9 cellular contexts compared by ENCODE assay signal in the genomic region with DNA sequence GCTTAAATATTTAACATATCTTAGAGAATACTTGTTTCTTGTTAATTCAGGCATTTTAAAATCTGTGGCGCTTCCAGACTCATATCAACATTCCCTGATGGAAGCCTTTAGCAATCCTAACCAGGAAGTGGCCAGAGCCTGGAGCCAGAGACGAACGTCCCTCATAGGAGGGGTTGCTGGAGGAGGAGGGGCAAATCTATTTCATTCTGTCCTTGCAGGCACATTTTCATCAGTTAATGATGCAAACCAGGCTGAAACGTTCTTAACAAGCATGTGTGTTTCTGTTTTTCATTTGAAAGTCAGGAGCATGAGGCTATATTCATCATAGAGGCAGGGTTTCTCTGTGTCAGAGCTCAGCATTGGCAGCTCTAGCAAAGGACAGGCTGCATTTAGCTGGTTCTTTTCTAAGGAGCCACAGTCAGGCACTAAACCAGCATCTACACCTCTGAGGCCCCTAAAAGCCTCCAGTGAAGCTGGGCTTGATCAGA. TPM values are rescaled to one million over a fixed set of nuclear protein-coding genes. Genes with fewer than 3 reads are reported as not detected.
DNase-seq lines count a peak whose midpoint lies in the region; ATAC-seq and TF ChIP-seq lines count a peak whose summit lies in the region.
"Had no signal": no experiment of that assay in that cellular context is flagged by ENCODE, and none has a peak within 500 bp of the region (broad histone marks: within the 10 kb centered on the region; RNA-seq: fewer than 3 reads in every experiment).

No MANE protein-coding gene starts in this region.

- 22 to 38% methylated on average over 4 of the region's 4 CpGs for WGBS in lung, 2 donors

- TF ChIP-seq CTCF in coronary artery (IDR thresholded peaks at IDR 0.05) (no peak), lung (IDR thresholded peaks at IDR 0.05; ENCODE audit: control extremely low read depth, extremely low read depth) (no peak), upper lobe of right lung (IDR thresholded peaks at IDR 0.05) (no peak)

- intact Hi-C loops in upper lobe of right lung (cut with DNase I) = no loop called here

- H3K27ac ChIP-seq in coronary artery (peak overlapping the region; percentile 81 to 92), lung (ENCODE audit: low read depth in 1 of 2, low read length in 1 of 2) (peak overlapping the region in 1 of 2 donors; percentile 78), upper lobe of right lung (peak overlapping the region; percentile 71)
- H3K27ac ChIP-seq: 22Rv1 had no signal

- peak; percentile 66 for ATAC-seq in lung (ENCODE audit: insufficient read depth, low FRiP score)
- ATAC-seq in upper lobe of right lung = peak; percentile 75
- no peak for ATAC-seq in GM21576 (IDR thresholded peaks at IDR 0.05; ENCODE audit: unreplicated experiment)

- H3K27me3 ChIP-seq in lung (ENCODE audit: control insufficient read depth, insufficient read depth) (no peaks in the 10 kb centered on the region), upper lobe of right lung (no peaks in the 10 kb centered on the region)

- DNase-seq in DMS 273 (lab: John Stamatoyannopoulos, UW; ENCODE audit: unreplicated experiment) (peak; percentile 16), DMS 273 treated with DMSO at 0.1 percent for 48 hours (lab: John Stamatoyannopoulos, UW) (no peak), coronary artery (ENCODE audit: low spot score) (peak; percentile 85), lung (ENCODE audit: low spot score) (peak; percentile 43), upper lobe of right lung (no peak), ecto neural progenitor cell (ENCODE audit: low spot score) (no peak)
- DNase-seq in stimulated activated naive CD4-positive, alpha-beta T cell (lab: John Stamatoyannopoulos, UW) = no peak

- H3K36me3 ChIP-seq in lung (ENCODE audit: control insufficient read depth in 2 of 2, insufficient read depth in 2 of 2, low read length in 2 of 2) (no peaks in the 10 kb centered on the region), upper lobe of right lung (no peaks in the 10 kb centered on the region)

- H3K4me3 ChIP-seq in coronary artery (peak overlapping the region; percentile 58), lung (no peak overlapping the region), upper lobe of right lung (peak overlapping the region; percentile 20)

- H3K9me3 ChIP-seq in lung (ENCODE audit: control insufficient read depth in 2 of 2, insufficient read depth in 1 of 2, low read length in 1 of 2) (no peaks in the 10 kb centered on the region), upper lobe of right lung (no peaks in the 10 kb centered on the region)

- H3K4me1 ChIP-seq in lung (ENCODE audit: control insufficient read depth in 2 of 2, insufficient read depth in 2 of 2, low read length in 2 of 2) (peaks cover 2 to 19% of the 10 kb centered on the region in 2 donors), upper lobe of right lung (peaks cover 24% of the 10 kb centered on the region)

RNA-seq across cellular contexts. Expression of gene IFIT2, which starts 17.8 kb away (rescaled TPM):
- 10 to 100 TPM; 12.1 to 16.0 TPM for total RNA-seq in lung
- polyA plus RNA-seq in lung = 10 to 100 TPM in 1 of 2 donors, 1 to 10 TPM in 1; 8.1 to 17.8 TPM
- 47.2 TPM for total RNA-seq in upper lobe of right lung

RNA-seq across cellular contexts. Expression of gene LIPA, which starts 32.5 kb away (rescaled TPM):
- 100 to 1,000 TPM in 1 of 2 donors, 10 to 100 TPM in 1; 51.6 to 140 TPM for total RNA-seq in lung
- 10 to 100 TPM; 24.0 to 91.8 TPM for polyA plus RNA-seq in lung
- total RNA-seq in upper lobe of right lung = 194 TPM

RNA-seq across cellular contexts. Expression of gene IFIT3, which starts 43.8 kb away (rescaled TPM):
- total RNA-seq in lung (10 to 100 TPM; 17.3 to 27.2 TPM), upper lobe of right lung (78.0 TPM)
- 10 to 100 TPM; 12.6 to 47.7 TPM for polyA plus RNA-seq in lung

Comparison
In these comparisons a context has a peak if more than half of its experiments do, and no peak if none do; other contexts are left out.
1. DNase-seq: peak in DMS 273 (single experiment), coronary artery (single experiment) and lung (single experiment); none in DMS 273 treated with DMSO at 0.1 percent for 48 hours (single experiment), upper lobe of right lung (single experiment), ecto neural progenitor cell (single experiment) and stimulated activated naive CD4-positive, alpha-beta T cell (0 of 6).